ENCODE assay signal across 1 cellular context in the genomic region with DNA sequence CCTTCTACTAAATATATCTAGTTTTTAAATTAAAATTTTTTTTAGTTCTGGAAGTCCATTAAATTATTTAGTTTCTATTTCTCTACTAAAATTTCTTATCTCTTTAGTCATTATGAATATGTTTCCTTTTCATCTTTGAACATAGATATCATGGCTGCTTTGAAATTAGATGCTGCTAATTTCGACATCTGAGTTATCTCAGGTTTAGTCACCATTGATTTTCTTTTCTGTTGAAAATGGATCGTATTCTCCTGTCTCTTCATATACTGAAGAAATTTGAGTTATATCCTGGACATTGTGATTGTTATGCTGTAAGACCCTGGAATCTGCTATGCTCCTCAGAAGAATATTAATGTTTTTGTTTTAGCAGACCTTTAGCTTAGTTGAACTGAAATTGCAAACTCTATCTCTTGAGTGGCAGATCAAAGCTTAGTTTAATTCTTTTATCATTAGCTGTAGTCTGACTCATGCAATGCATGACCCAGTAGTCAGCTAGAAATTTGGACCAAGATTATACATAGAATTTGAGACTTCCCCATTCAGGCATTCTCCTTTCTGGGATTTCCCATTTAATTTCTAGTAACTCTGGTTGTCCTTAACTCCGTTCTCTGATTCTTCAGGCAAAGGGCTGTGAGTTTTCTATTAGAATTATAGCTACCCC.
A peak's percentile ranks its signal among the peaks of the same experiment; 100 is the strongest.
TF ChIP-seq lines count a peak whose summit lies in the region.

No MANE protein-coding gene starts in this region.

TF ChIP-seq in IMR-90, 13 proteins besides CTCF, POLR2A, EP300 and RAD21:
- TF ChIP-seq MAZ (IDR thresholded peaks at IDR 0.05; ENCODE audit: borderline replicate concordance, low read depth, low read length) (no peak), CEBPB (IDR thresholded peaks at IDR 0.05; ENCODE audit: low read depth, low read length) (peak; percentile 57; the same call in 1 of the 2 replicates), FOS (IDR thresholded peaks at IDR 0.05; ENCODE audit: low read depth, low read length) (peak; percentile 58)
